ENCODE assay signal across 8 cellular contexts in genomic region chr6:125779924-125780539, GRCh38. TPM values are rescaled to one million over a fixed set of nuclear protein-coding genes. Genes with fewer than 3 reads are reported as not detected.
A peak's percentile ranks its signal among the peaks of the same experiment; 100 is the strongest.
DNase-seq lines count a peak whose midpoint lies in the region; ATAC-seq and TF ChIP-seq lines count a peak whose summit lies in the region.

No MANE protein-coding gene starts in this region.

- H3K36me3 Mint-ChIP-seq in chondrocyte (ENCODE audit: low read depth), result no peaks in the 10 kb centered on the region

- peaks cover 5% of the 10 kb centered on the region for H3K9me3 Mint-ChIP-seq in chondrocyte (ENCODE audit: low read depth)

- ATAC-seq in GM18909 (IDR thresholded peaks at IDR 0.05; ENCODE audit: poor library complexity, unreplicated experiment) (peak; percentile 82), HG03196 (IDR thresholded peaks at IDR 0.05; ENCODE audit: unreplicated experiment) (peak; percentile 83)
- peak; percentile 82 to 84 for ATAC-seq in activated CD4-positive, CD25-positive, alpha-beta regulatory T cell treated with anti-CD3 and anti-CD28 coated beads, Interleukin-2, amount 50 U/mL, for 24 hours

- no peaks in the 10 kb centered on the region for H3K27me3 Mint-ChIP-seq in chondrocyte (ENCODE audit: low read depth)

- H3K36me3 ChIP-seq in kidney epithelial cell (ENCODE audit: control insufficient read depth, insufficient read depth, low read length), result no peaks in the 10 kb centered on the region

- peaks cover 23% of the 10 kb centered on the region for H3K4me1 Mint-ChIP-seq in chondrocyte (ENCODE audit: low read depth)

- no peaks in the 10 kb centered on the region for H3K27me3 ChIP-seq in kidney epithelial cell (ENCODE audit: control insufficient read depth, insufficient read depth, low read length)

- peak; percentile 84 for DNase-seq in AG08396 (ENCODE audit: low spot score)
- peak; percentile 76 for DNase-seq in NCI-H226
- no peak for DNase-seq in chondrocyte (ENCODE audit: low spot score)
- DNase-seq in kidney epithelial cell (ENCODE audit: low read depth), result peak; percentile 77
- DNase-seq in stimulated activated CD4-positive, alpha-beta T cell treated with anti-CD3 and anti-CD28 coated beads, Interleukin-15, amount 100 ng/mL, for 1 hour (ENCODE audit: low read depth in 1 of 2, low spot score in 1 of 2), result peak; percentile 71 to 79

- H3K27ac Mint-ChIP-seq in chondrocyte (ENCODE audit: unreplicated experiment), result no peak overlapping the region

- no peak overlapping the region for H3K4me3 Mint-ChIP-seq in chondrocyte (ENCODE audit: unreplicated experiment)

- TF ChIP-seq CTCF in chondrocyte (IDR thresholded peaks at IDR 0.05) (peak; percentile 58), kidney epithelial cell (IDR thresholded peaks at IDR 0.05; ENCODE audit: insufficient read depth, low read length, poor library complexity, severe bottlenecking) (peak; percentile 3)

- H3K4me3 ChIP-seq in kidney epithelial cell (ENCODE audit: low read depth, low read length), result peak overlapping the region; percentile 79

RNA-seq across cellular contexts. Expression of gene NCOA7, which starts 10.7 kb away (rescaled TPM):
- total RNA-seq in chondrocyte, result 49.6 to 80.7 TPM (median 74.9 TPM) in 3 replicates
- 21.1 and 21.8 TPM in 2 replicates for total RNA-seq in kidney epithelial cell

RNA-seq across cellular contexts. Expression of gene HEY2, which starts 30.6 kb away (rescaled TPM):
- total RNA-seq in chondrocyte, result 17.6 to 43.0 TPM (median 41.2 TPM) in 3 replicates
- total RNA-seq in kidney epithelial cell, result 0.25 and 1.7 TPM in 2 replicates
